In genomic region chr6:89321571-89321970, GRCh38 we compare ENCODE assay signal across 1 cellular context.
TF ChIP-seq lines count a peak whose summit lies in the region.

No MANE protein-coding gene starts in this region.

TF ChIP-seq in K562, 482 proteins besides CTCF, POLR2A, EP300 and RAD21 (continued from another document):
- TF ChIP-seq, protein P1, sequence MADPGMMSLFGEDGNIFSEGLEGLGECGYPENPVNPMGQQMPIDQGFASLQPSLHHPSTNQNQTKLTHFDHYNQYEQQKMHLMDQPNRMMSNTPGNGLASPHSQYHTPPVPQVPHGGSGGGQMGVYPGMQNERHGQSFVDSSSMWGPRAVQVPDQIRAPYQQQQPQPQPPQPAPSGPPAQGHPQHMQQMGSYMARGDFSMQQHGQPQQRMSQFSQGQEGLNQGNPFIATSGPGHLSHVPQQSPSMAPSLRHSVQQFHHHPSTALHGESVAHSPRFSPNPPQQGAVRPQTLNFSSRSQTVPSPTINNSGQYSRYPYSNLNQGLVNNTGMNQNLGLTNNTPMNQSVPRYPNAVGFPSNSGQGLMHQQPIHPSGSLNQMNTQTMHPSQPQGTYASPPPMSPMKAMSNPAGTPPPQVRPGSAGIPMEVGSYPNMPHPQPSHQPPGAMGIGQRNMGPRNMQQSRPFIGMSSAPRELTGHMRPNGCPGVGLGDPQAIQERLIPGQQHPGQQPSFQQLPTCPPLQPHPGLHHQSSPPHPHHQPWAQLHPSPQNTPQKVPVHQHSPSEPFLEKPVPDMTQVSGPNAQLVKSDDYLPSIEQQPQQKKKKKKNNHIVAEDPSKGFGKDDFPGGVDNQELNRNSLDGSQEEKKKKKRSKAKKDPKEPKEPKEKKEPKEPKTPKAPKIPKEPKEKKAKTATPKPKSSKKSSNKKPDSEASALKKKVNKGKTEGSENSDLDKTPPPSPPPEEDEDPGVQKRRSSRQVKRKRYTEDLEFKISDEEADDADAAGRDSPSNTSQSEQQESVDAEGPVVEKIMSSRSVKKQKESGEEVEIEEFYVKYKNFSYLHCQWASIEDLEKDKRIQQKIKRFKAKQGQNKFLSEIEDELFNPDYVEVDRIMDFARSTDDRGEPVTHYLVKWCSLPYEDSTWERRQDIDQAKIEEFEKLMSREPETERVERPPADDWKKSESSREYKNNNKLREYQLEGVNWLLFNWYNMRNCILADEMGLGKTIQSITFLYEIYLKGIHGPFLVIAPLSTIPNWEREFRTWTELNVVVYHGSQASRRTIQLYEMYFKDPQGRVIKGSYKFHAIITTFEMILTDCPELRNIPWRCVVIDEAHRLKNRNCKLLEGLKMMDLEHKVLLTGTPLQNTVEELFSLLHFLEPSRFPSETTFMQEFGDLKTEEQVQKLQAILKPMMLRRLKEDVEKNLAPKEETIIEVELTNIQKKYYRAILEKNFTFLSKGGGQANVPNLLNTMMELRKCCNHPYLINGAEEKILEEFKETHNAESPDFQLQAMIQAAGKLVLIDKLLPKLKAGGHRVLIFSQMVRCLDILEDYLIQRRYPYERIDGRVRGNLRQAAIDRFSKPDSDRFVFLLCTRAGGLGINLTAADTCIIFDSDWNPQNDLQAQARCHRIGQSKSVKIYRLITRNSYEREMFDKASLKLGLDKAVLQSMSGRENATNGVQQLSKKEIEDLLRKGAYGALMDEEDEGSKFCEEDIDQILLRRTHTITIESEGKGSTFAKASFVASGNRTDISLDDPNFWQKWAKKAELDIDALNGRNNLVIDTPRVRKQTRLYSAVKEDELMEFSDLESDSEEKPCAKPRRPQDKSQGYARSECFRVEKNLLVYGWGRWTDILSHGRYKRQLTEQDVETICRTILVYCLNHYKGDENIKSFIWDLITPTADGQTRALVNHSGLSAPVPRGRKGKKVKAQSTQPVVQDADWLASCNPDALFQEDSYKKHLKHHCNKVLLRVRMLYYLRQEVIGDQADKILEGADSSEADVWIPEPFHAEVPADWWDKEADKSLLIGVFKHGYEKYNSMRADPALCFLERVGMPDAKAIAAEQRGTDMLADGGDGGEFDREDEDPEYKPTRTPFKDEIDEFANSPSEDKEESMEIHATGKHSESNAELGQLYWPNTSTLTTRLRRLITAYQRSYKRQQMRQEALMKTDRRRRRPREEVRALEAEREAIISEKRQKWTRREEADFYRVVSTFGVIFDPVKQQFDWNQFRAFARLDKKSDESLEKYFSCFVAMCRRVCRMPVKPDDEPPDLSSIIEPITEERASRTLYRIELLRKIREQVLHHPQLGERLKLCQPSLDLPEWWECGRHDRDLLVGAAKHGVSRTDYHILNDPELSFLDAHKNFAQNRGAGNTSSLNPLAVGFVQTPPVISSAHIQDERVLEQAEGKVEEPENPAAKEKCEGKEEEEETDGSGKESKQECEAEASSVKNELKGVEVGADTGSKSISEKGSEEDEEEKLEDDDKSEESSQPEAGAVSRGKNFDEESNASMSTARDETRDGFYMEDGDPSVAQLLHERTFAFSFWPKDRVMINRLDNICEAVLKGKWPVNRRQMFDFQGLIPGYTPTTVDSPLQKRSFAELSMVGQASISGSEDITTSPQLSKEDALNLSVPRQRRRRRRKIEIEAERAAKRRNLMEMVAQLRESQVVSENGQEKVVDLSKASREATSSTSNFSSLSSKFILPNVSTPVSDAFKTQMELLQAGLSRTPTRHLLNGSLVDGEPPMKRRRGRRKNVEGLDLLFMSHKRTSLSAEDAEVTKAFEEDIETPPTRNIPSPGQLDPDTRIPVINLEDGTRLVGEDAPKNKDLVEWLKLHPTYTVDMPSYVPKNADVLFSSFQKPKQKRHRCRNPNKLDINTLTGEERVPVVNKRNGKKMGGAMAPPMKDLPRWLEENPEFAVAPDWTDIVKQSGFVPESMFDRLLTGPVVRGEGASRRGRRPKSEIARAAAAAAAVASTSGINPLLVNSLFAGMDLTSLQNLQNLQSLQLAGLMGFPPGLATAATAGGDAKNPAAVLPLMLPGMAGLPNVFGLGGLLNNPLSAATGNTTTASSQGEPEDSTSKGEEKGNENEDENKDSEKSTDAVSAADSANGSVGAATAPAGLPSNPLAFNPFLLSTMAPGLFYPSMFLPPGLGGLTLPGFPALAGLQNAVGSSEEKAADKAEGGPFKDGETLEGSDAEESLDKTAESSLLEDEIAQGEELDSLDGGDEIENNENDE (IDR thresholded peaks at IDR 0.05; ENCODE audit: low read depth, low read length), result no peak
- TF ChIP-seq ZNF134 (CRISPR knock-in tag; conservative IDR thresholded peaks at IDR 0.05) (no peak), MEF2D (tag; conservative IDR thresholded peaks at IDR 0.05; ENCODE audit: low read depth) (no peak), CTBP1 (IDR thresholded peaks at IDR 0.05; ENCODE audit: borderline replicate concordance) (peak; percentile 56; the same call in 1 of the 2 replicates), SP2 (IDR thresholded peaks at IDR 0.05; ENCODE audit: extremely low read depth, low read depth, low read length, poor library complexity, severe bottlenecking) (no peak), DIDO1 (tag; IDR thresholded peaks at IDR 0.05; ENCODE audit: low read depth) (no peak), CEBPZ (IDR thresholded peaks at IDR 0.05; ENCODE audit: borderline replicate concordance, low read depth, low read length) (no peak), POLR2G (IDR thresholded peaks at IDR 0.05; ENCODE audit: low read depth, low read length) (no peak), ESRRB (CRISPR knock-in tag; IDR thresholded peaks at IDR 0.05; ENCODE audit: borderline replicate concordance) (no peak)
- TF ChIP-seq, protein P2, sequence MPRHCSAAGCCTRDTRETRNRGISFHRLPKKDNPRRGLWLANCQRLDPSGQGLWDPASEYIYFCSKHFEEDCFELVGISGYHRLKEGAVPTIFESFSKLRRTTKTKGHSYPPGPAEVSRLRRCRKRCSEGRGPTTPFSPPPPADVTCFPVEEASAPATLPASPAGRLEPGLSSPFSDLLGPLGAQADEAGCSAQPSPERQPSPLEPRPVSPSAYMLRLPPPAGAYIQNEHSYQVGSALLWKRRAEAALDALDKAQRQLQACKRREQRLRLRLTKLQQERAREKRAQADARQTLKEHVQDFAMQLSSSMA (CRISPR knock-in tag; IDR thresholded peaks at IDR 0.05), result no peak
